Comparison of ENCODE assay signal across 8 cellular contexts in the genomic region with DNA sequence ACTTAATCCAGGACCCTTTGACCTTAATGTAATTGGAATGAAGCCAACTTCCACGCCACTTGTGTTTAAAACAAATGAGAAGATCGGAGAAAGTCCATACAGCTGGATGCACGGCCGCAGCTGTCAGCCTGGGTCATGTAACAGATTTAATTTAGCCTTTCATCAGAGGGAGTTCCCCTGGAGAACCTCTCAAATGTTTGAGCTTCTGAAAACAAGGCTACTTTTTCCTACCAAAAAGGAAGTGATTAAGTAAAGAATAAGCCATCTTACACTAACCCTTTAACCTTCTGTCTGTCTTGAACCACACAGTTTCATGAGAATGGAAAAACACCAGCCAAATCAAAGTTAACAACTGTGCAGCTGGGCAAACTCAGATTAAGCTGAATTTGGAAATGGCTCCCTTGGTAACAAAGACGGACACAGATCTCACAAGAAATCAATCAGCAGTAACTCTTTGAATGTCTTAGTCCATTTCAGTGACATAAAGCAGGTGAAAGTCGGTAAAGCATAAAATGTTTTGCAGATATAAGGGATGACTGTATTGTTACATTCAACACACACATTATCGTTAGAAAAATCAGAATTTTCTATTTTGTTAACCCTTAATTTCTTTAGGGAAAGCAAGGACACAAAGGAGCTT.
A peak's percentile ranks its signal among the peaks of the same experiment; 100 is the strongest.
DNase-seq lines count a peak whose midpoint lies in the region; ATAC-seq, FAIRE-seq and TF ChIP-seq lines count a peak whose summit lies in the region.

No MANE protein-coding gene starts in this region.

- no peaks in the 10 kb centered on the region for H4K20me1 ChIP-seq in astrocyte (ENCODE audit: insufficient read depth, low read length)

- peak; percentile 47 for ATAC-seq in GM19397 (IDR thresholded peaks at IDR 0.05; ENCODE audit: unreplicated experiment)
- ATAC-seq in HG03521 (IDR thresholded peaks at IDR 0.05; ENCODE audit: unreplicated experiment) = peak; percentile 31

- no peak overlapping the region for H3K4me3 Mint-ChIP-seq in astrocyte (ENCODE audit: unreplicated experiment)

- H3K9me3 ChIP-seq in astrocyte (ENCODE audit: insufficient read depth, low read depth, low read length) = no peaks in the 10 kb centered on the region

- TF ChIP-seq CTCF in astrocyte (IDR thresholded peaks at IDR 0.05; ENCODE audit: insufficient read depth, low read depth, low read length) = no peak

- H3K79me2 ChIP-seq in astrocyte (ENCODE audit: insufficient read depth, low read length) = peaks cover 18% of the 10 kb centered on the region

- peak overlapping the region; percentile 17 for H3K4me3 ChIP-seq in astrocyte (ENCODE audit: insufficient read depth, low read depth, low read length)

- H3K36me3 Mint-ChIP-seq in astrocyte (ENCODE audit: low read depth, unreplicated experiment) = peaks cover 3% of the 10 kb centered on the region

- no peaks in the 10 kb centered on the region for H3K9me3 Mint-ChIP-seq in astrocyte (ENCODE audit: unreplicated experiment)

- no peaks in the 10 kb centered on the region for H3K27me3 ChIP-seq in astrocyte (ENCODE audit: insufficient read depth, low read length)

- peak overlapping the region; percentile 72 for H3K4me2 ChIP-seq in astrocyte (ENCODE audit: low read length)

- H2AFZ ChIP-seq in astrocyte (ENCODE audit: low read depth, low read length) = no peak overlapping the region

- peak overlapping the region; percentile 31 for H3K27ac ChIP-seq in astrocyte (ENCODE audit: low read depth, low read length)

- no peaks in the 10 kb centered on the region for H3K36me3 ChIP-seq in astrocyte (ENCODE audit: insufficient read depth, low read length)

- peaks cover 31% of the 10 kb centered on the region for H3K4me1 Mint-ChIP-seq in astrocyte (ENCODE audit: low read depth, unreplicated experiment)

- no peaks in the 10 kb centered on the region for H3K4me1 ChIP-seq in astrocyte (ENCODE audit: insufficient read depth, low read length)

- H3K27ac Mint-ChIP-seq in astrocyte (ENCODE audit: unreplicated experiment) = peak overlapping the region; percentile 0

- no peak for FAIRE-seq in astrocyte (lab: Jason Lieb, UNC)

- DNase-seq in A172 (ENCODE audit: low spot score) (peak; percentile 45), astrocyte (ENCODE audit: low read depth) (peak; percentile 79), pulmonary artery endothelial cell (ENCODE audit: low read depth, low spot score) (peak; percentile 87), HuH-7.5 (ENCODE audit: low spot score) (no peak), T1000 (lab: John Stamatoyannopoulos, UW) (no peak)
- no peak for DNase-seq in activated CD4-positive, CD25-positive, alpha-beta regulatory T cell treated with anti-CD3 and anti-CD28 coated beads, Interleukin-2, amount 50 U/mL, for 72 hours

- peak overlapping the region; percentile 17 for H3K9ac ChIP-seq in astrocyte (ENCODE audit: low read length)

- no peaks in the 10 kb centered on the region for H3K27me3 Mint-ChIP-seq in astrocyte (ENCODE audit: low read depth, unreplicated experiment)

Comparison
In these comparisons a context has a peak if more than half of its experiments do, and no peak if none do; other contexts are left out.
1. DNase-seq: peak in A172 (single experiment), astrocyte (single experiment) and pulmonary artery endothelial cell (single experiment); none in HuH-7.5 (single experiment), activated CD4-positive, CD25-positive, alpha-beta regulatory T cell treated with anti-CD3 and anti-CD28 coated beads, Interleukin-2, amount 50 U/mL, for 72 hours (single experiment) and T1000 (single experiment).